Comparison of ENCODE assay signal across 9 cellular contexts in the genomic region with DNA sequence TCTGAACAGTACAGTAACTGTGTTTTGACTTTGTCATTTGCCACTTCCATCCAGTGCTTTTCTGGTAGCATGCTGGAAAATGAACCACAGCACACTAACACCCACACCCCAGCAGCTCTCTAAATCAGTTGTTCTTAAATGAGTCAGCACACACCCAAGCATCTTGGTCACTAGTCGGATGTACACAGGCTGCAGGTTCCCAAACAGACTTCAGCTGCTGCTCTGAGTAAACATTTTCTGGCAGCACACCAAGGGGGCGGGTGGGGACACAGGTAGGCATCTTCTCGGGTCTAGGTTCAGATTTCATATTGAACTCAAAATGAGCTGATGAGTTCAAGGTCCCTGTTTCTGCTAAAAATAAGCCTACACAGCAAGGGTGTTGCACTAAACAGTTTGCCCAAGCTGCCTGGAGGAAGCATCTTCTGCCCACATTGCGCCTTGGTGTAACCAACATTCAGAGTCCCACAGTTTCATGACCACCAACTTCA. TPM values are rescaled to one million over a fixed set of nuclear protein-coding genes. Genes with fewer than 3 reads are reported as not detected.
DNase-seq lines count a peak whose midpoint lies in the region; ATAC-seq and TF ChIP-seq lines count a peak whose summit lies in the region.
"Had no signal": no experiment of that assay in that cellular context is flagged by ENCODE, and none has a peak within 500 bp of the region (broad histone marks: within the 10 kb centered on the region; RNA-seq: fewer than 3 reads in every experiment).

No MANE protein-coding gene starts in this region.

- CTCF ChIA-PET in CD4-positive, alpha-beta T cell (lab: Charles Lee) = no interaction called here

- H3K27ac ChIP-seq in CD4-positive, alpha-beta T cell (ENCODE audit: low read depth, low read length) = no peak overlapping the region
- no peak overlapping the region for H3K27ac ChIP-seq in hepatocyte

- no peak overlapping the region for H3K27ac Mint-ChIP-seq in CD4-positive, alpha-beta T cell

- no peaks in the 10 kb centered on the region for H3K27me3 ChIP-seq in CD4-positive, alpha-beta T cell (ENCODE audit: control insufficient read depth, insufficient read depth, low read length)
- no peaks in the 10 kb centered on the region for H3K27me3 ChIP-seq in hepatocyte

- no peak overlapping the region for H3K4me2 ChIP-seq in hepatocyte

- no peaks in the 10 kb centered on the region for H3K9me2 ChIP-seq in hepatocyte (replicated peaks; ENCODE audit: insufficient read depth)

- H4K20me1 ChIP-seq in hepatocyte (ENCODE audit: insufficient read depth, poor library complexity, severe bottlenecking) = no peaks in the 10 kb centered on the region

- H3K4me1 ChIP-seq in hepatocyte (ENCODE audit: insufficient read depth) = no peaks in the 10 kb centered on the region

- peaks cover 20% of the 10 kb centered on the region for H3K4me1 Mint-ChIP-seq in CD4-positive, alpha-beta T cell (ENCODE audit: low read depth)

- H3K4me3 Mint-ChIP-seq in CD4-positive, alpha-beta T cell = no peak overlapping the region

- intact Hi-C loops in CD4-positive, alpha-beta T cell (cut with DNase I, micrococcal nuclease) = loop anchor here in 1 of 2 experiments (10.0 kb wide), 1 partner anchor 195 kb away; no protein-coding TSS in a partner anchor

- no peak overlapping the region for H3K4me3 ChIP-seq in hepatocyte
- H3K4me3 ChIP-seq: lung had no signal

- WGBS in hepatocyte (ENCODE audit: low lambda C conversion rate, missing lambda C conversion rate) = 81% methylated on average over 4 of the region's 4 CpGs

- H3K79me2 ChIP-seq in hepatocyte = no peaks in the 10 kb centered on the region

- H2AFZ ChIP-seq in hepatocyte = no peak overlapping the region

- no peaks in the 10 kb centered on the region for H3K36me3 Mint-ChIP-seq in CD4-positive, alpha-beta T cell (ENCODE audit: low read depth)

- H3K36me3 ChIP-seq in hepatocyte (replicated peaks; ENCODE audit: insufficient read depth, low read depth) = no peaks in the 10 kb centered on the region

- H3K27me3 Mint-ChIP-seq in CD4-positive, alpha-beta T cell = no peaks in the 10 kb centered on the region

- POLR2A ChIA-PET in CD4-positive, alpha-beta T cell (lab: Charles Lee) = interaction anchor here (0.7 kb wide), 1 partner anchor 8 kb away, joined by 3 read pairs; no protein-coding TSS in a partner anchor

- no peaks in the 10 kb centered on the region for H3K9me3 ChIP-seq in CD4-positive, alpha-beta T cell (ENCODE audit: control insufficient read depth, low read length)
- H3K9me3 ChIP-seq in hepatocyte (ENCODE audit: low read depth) = no peaks in the 10 kb centered on the region

- ATAC-seq in CD4-positive, alpha-beta T cell (ENCODE audit: poor library complexity) = peak; percentile 37
- peak; percentile 91 for ATAC-seq in GM19397 (IDR thresholded peaks at IDR 0.05; ENCODE audit: unreplicated experiment)
- ATAC-seq in HG03354 (IDR thresholded peaks at IDR 0.05; ENCODE audit: poor library complexity, severe bottlenecking, unreplicated experiment) = peak; percentile 88
- no peak for ATAC-seq in left lobe of liver

- TF ChIP-seq CTCF in CD4-positive, alpha-beta T cell (IDR thresholded peaks at IDR 0.05) = no peak
- no peak for TF ChIP-seq CTCF in hepatocyte (IDR thresholded peaks at IDR 0.05; ENCODE audit: poor library complexity)

- peaks cover 2% of the 10 kb centered on the region for H3K9me3 Mint-ChIP-seq in CD4-positive, alpha-beta T cell

- peak in 7 of 10 experiments; percentile 2 to 21 (median 10) for DNase-seq in CD4-positive, alpha-beta T cell
- DNase-seq in activated CD8-positive, alpha-beta memory T cell treated with anti-CD3 and anti-CD28 coated beads for 24 hours = peak; percentile 83
- DNase-seq in stimulated activated CD4-positive, alpha-beta T cell treated with anti-CD3 and anti-CD28 coated beads, Interleukin-15, amount 100 ng/mL, for 48 hours (ENCODE audit: low read depth in 2 of 2) = peak; percentile 64 to 70
- DNase-seq in left lobe of liver (ENCODE audit: low spot score) = no peak
- DNase-seq in NCI-H2227 (lab: John Stamatoyannopoulos, UW; ENCODE audit: unreplicated experiment) = no peak
- no peak for DNase-seq in hepatocyte (ENCODE audit: low spot score)

RNA-seq across cellular contexts. Expression of gene IFNG, which starts 39.8 kb away (rescaled TPM):
- 1 to 10 TPM; 2.9 to 3.2 TPM for total RNA-seq in CD4-positive, alpha-beta T cell
- total RNA-seq in left lobe of liver (0.63 TPM), hepatocyte (not detected in 2 replicates)
- not detected in 2 replicates for polyA plus RNA-seq in hepatocyte

Comparison
In these comparisons a context has a peak if more than half of its experiments do, and no peak if none do; other contexts are left out.
1. DNase-seq: peak in CD4-positive, alpha-beta T cell (7 of 10), activated CD8-positive, alpha-beta memory T cell treated with anti-CD3 and anti-CD28 coated beads for 24 hours (single experiment) and stimulated activated CD4-positive, alpha-beta T cell treated with anti-CD3 and anti-CD28 coated beads, Interleukin-15, amount 100 ng/mL, for 48 hours (2 of 2); none in left lobe of liver (single experiment), NCI-H2227 (single experiment) and hepatocyte (single experiment).